8 cellular contexts compared by ENCODE assay signal in the genomic region with DNA sequence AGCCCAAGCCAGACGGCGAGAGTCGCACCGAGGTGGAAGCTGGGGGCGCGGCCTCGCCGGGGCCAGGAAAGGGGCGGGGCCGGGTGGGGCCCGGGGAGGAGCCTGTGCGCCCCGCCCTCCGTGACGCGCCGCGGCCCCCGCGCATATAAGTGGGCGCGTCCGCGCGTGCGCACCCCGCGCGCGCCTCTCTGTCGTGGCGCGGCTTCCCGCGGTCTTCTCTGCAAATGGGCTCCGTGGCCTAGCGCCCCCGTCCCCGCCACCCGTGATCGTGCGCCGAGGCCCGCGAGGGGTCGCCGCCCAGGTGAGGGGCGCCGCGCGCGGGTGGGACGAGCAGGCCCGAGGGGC. TPM values are rescaled to one million over a fixed set of nuclear protein-coding genes. Genes with fewer than 3 reads are reported as not detected.
A peak's percentile ranks its signal among the peaks of the same experiment; 100 is the strongest.
DNase-seq lines count a peak whose midpoint lies in the region; ATAC-seq and TF ChIP-seq lines count a peak whose summit lies in the region.

Gene PPDPF, plus strand, starts transcription at position 172 of the 345 bp plus-strand sequence. CDS start 544 bp downstream, outside the sequence.

- WGBS in endodermal cell (ENCODE audit: insufficient coverage in 1 of 2, insufficient read length in 1 of 2), 2 experiments = 0% methylated on average over 8 to 54 of the region's 54 CpGs
- 0 to 1% methylated on average over 40 to 53 of the region's 54 CpGs for WGBS in mesodermal cell (ENCODE audit: insufficient coverage in 2 of 2), 2 experiments

- H3K27ac Mint-ChIP-seq in endodermal cell = peak within 1 kb of the TSS; percentile 80

- peaks cover 12% of the 10 kb centered on the region for H3K9me3 ChIP-seq in endodermal cell (ENCODE audit: control insufficient read depth, low read length)
- H3K9me3 ChIP-seq in mesodermal cell (ENCODE audit: control insufficient read depth, low read length) = peaks cover 16% of the 10 kb centered on the region

- peaks cover 10% of the 10 kb centered on the region for H3K27me3 Mint-ChIP-seq in endodermal cell (ENCODE audit: insufficient read depth)

- H3K27ac ChIP-seq in endodermal cell (ENCODE audit: low read depth, low read length) = peak within 1 kb of the TSS; percentile 81
- peak within 1 kb of the TSS; percentile 84 for H3K27ac ChIP-seq in mesodermal cell (ENCODE audit: low read depth, low read length, severe bottlenecking)

- H3K36me3 ChIP-seq in endodermal cell (ENCODE audit: control insufficient read depth, insufficient read depth, low read length) = peaks cover 20% of the 10 kb centered on the region
- peaks cover 26% of the 10 kb centered on the region for H3K36me3 ChIP-seq in mesodermal cell (ENCODE audit: control insufficient read depth, insufficient read depth, low read length)

- peaks cover 5% of the 10 kb centered on the region for H3K27me3 ChIP-seq in endodermal cell (ENCODE audit: control insufficient read depth, insufficient read depth, low read length, poor library complexity, severe bottlenecking)

- H3K9me3 Mint-ChIP-seq in endodermal cell = peaks cover 7% of the 10 kb centered on the region

- H3K4me3 ChIP-seq in endodermal cell (ENCODE audit: low read length) (peak within 1 kb of the TSS; percentile 92), mesodermal cell (ENCODE audit: extremely low read depth, insufficient read depth, low read length, poor library complexity, severe bottlenecking) (peak within 1 kb of the TSS; percentile 80)

- no peaks in the 10 kb centered on the region for H3K4me1 ChIP-seq in endodermal cell (ENCODE audit: control insufficient read depth, insufficient read depth, low read length)
- H3K4me1 ChIP-seq in mesodermal cell (ENCODE audit: control insufficient read depth, insufficient read depth, low read length, poor library complexity, severe bottlenecking) = no peaks in the 10 kb centered on the region

- peak within 1 kb of the TSS; percentile 86 for H3K4me3 Mint-ChIP-seq in endodermal cell

- H3K36me3 Mint-ChIP-seq in endodermal cell (ENCODE audit: low read depth) = peaks cover 20% of the 10 kb centered on the region

- H3K4me1 Mint-ChIP-seq in endodermal cell = peaks cover 2% of the 10 kb centered on the region

- peak within 1 kb of the TSS; percentile 90 for H3K9ac ChIP-seq in endodermal cell (ENCODE audit: extremely low read depth, low read length, poor library complexity, severe bottlenecking)

- TF ChIP-seq CTCF in AG09319 (IDR thresholded peaks at IDR 0.05; ENCODE audit: low read depth, low read length) = no peak
- TF ChIP-seq CTCF in endodermal cell (conservative IDR thresholded peaks at IDR 0.05) = no peak

- ATAC-seq in GM18907 (IDR thresholded peaks at IDR 0.05; ENCODE audit: unreplicated experiment) (peak; percentile 60), HG03135 (IDR thresholded peaks at IDR 0.05; ENCODE audit: unreplicated experiment) (peak; percentile 71)

- DNase-seq in AG09319 (ENCODE audit: extremely low read depth, low read depth) (peak; percentile 64), NK-92 (lab: John Stamatoyannopoulos, UW; ENCODE audit: unreplicated experiment) (peak; percentile 26), endodermal cell (no peak)
- DNase-seq in activated CD8-positive, alpha-beta memory T cell treated with anti-CD3 and anti-CD28 coated beads, Interleukin-2, amount 50 U/mL, for 1 hour (ENCODE audit: extremely low read depth) = peak; percentile 48
- DNase-seq in stimulated activated CD8-positive, alpha-beta memory T cell treated with anti-CD3 and anti-CD28 coated beads, Interleukin-12 subunit alpha, Interleukin-12 subunit beta, amount 100 ng/mL, for 4 hours (ENCODE audit: low read depth) = peak; percentile 79

RNA-seq across cellular contexts. Expression of gene PPDPF, which starts in this region (rescaled TPM):
- total RNA-seq in endodermal cell = 100 to 1,000 TPM; 247 to 296 TPM
- 318 TPM for polyA plus RNA-seq in endodermal cell (2013, experiment 1 of 2)
- 282 TPM for polyA plus RNA-seq in endodermal cell (2013, experiment 2 of 2)
- polyA plus RNA-seq in mesodermal cell (2013, experiment 1 of 2) = 264 TPM
- 214 TPM for polyA plus RNA-seq in mesodermal cell (2013, experiment 2 of 2)
